In genomic region chr14:80425686-80426085, GRCh38 we compare ENCODE assay signal across 13 cellular contexts.
DNase-seq lines count a peak whose midpoint lies in the region; ATAC-seq and TF ChIP-seq lines count a peak whose summit lies in the region.
"Had no signal": no experiment of that assay in that cellular context is flagged by ENCODE, and none has a peak within 500 bp of the region (broad histone marks: within the 10 kb centered on the region; RNA-seq: fewer than 3 reads in every experiment).

No MANE protein-coding gene starts in this region.

- no peak for TF ChIP-seq CTCF in A673 (conservative IDR thresholded peaks at IDR 0.05; ENCODE audit: low read depth, low read length)
- no peak for TF ChIP-seq CTCF in astrocyte of the cerebellum (IDR thresholded peaks at IDR 0.05; ENCODE audit: low read depth, low read length, missing control alignments)
- TF ChIP-seq CTCF in lower lobe of right lung (IDR thresholded peaks at IDR 0.05): no peak

- BruUV-seq in A673 (replicated peaks; lab: Mats Ljungman, UMichigan): no TSS peak

- intact Hi-C loops in A673 (cut with micrococcal nuclease; ENCODE audit: unreplicated experiment) (no loop called here), right cardiac atrium (cut with DNase I) (no loop called here), lower lobe of right lung (cut with DNase I) (no loop called here)

- in situ Hi-C loops in astrocyte of the cerebellum (cut with HindIII; ENCODE audit: low sequenced_read_pairs): no loop called here

- H3K4me1 ChIP-seq in A673 (ENCODE audit: insufficient read depth, low read length, poor library complexity, severe bottlenecking) (no peaks in the 10 kb centered on the region), right cardiac atrium (ENCODE audit: control insufficient read depth, insufficient read depth, low read length) (no peaks in the 10 kb centered on the region), lower lobe of right lung (no peaks in the 10 kb centered on the region)
- H3K4me1 ChIP-seq: ascending aorta, neural progenitor cell had no signal

- CTCF ChIA-PET in A673 (lab: Charles Lee): no interaction called here

- DNase-seq in A673 (ENCODE audit: low spot score): peak; percentile 3
- DNase-seq in HK-2 (ENCODE audit: unreplicated experiment): peak; percentile 34
- DNase-seq in astrocyte of the cerebellum (ENCODE audit: low read depth): peak; percentile 66
- no peak for DNase-seq in right cardiac atrium
- no peak for DNase-seq in lower lobe of right lung
- DNase-seq in activated T-cell treated with anti-CD3 and anti-CD28 coated beads, Interleukin-2, amount 50 U/mL, for 48 hours: no peak
- no peak for DNase-seq in putamen (ENCODE audit: low spot score)
- DNase-seq: activated CD8-positive, alpha-beta memory T cell treated with anti-CD3 and anti-CD28 coated beads for 24 hours; C1 segment of cervical spinal cord had no signal

- POLR2A ChIA-PET in A673 (lab: Charles Lee; ENCODE audit: low non-redundant PET): no interaction called here

- H3K27me3 ChIP-seq in A673 (replicated peaks; ENCODE audit: insufficient read depth, low read depth, low read length, poor library complexity) (no peaks in the 10 kb centered on the region), right cardiac atrium (ENCODE audit: control insufficient read depth, insufficient read depth) (no peaks in the 10 kb centered on the region), lower lobe of right lung (ENCODE audit: low read depth) (no peaks in the 10 kb centered on the region)
- H3K27me3 ChIP-seq: ascending aorta, neural progenitor cell had no signal

- H3K27ac ChIP-seq in A673 (ENCODE audit: low read depth, low read length, poor library complexity, severe bottlenecking): no peak overlapping the region
- H3K27ac ChIP-seq in right cardiac atrium (ENCODE audit: low read length): no peak overlapping the region
- no peak overlapping the region for H3K27ac ChIP-seq in lower lobe of right lung
- H3K27ac ChIP-seq: ascending aorta, neural progenitor cell had no signal

- H3K9me3 ChIP-seq in A673 (ENCODE audit: low read depth, low read length, poor library complexity, severe bottlenecking): no peaks in the 10 kb centered on the region
- H3K9me3 ChIP-seq in right cardiac atrium (ENCODE audit: control insufficient read depth, low read length): no peaks in the 10 kb centered on the region
- H3K9me3 ChIP-seq in lower lobe of right lung: no peaks in the 10 kb centered on the region
- H3K9me3 ChIP-seq: ascending aorta had no signal

- no peaks in the 10 kb centered on the region for H3K36me3 ChIP-seq in A673 (ENCODE audit: insufficient read depth, low read length, poor library complexity, severe bottlenecking)
- H3K36me3 ChIP-seq in lower lobe of right lung: no peaks in the 10 kb centered on the region
- H3K36me3 ChIP-seq: ascending aorta, neural progenitor cell had no signal

- no peak overlapping the region for H3K4me3 ChIP-seq in A673 (ENCODE audit: low read depth, low read length, poor library complexity, severe bottlenecking)
- H3K4me3 ChIP-seq in astrocyte of the cerebellum (ENCODE audit: low read depth, low read length): no peak overlapping the region
- no peak overlapping the region for H3K4me3 ChIP-seq in right cardiac atrium (ENCODE audit: low read length)
- no peak overlapping the region for H3K4me3 ChIP-seq in lower lobe of right lung
- H3K4me3 ChIP-seq: ascending aorta, K562, neural progenitor cell had no signal

- 52% methylated on average over 5 of the region's 5 CpGs for whole genome bisulfite sequencing in right cardiac atrium

- ATAC-seq in right cardiac atrium (peak; percentile 62 to 83), lower lobe of right lung (no peak), GM19463 (IDR thresholded peaks at IDR 0.05; ENCODE audit: unreplicated experiment) (no peak)
- ATAC-seq: K562 had no signal

Comparison
In these comparisons a context has a peak if more than half of its experiments do, and no peak if none do; other contexts are left out.
1. DNase-seq: peak in A673 (single experiment), HK-2 (single experiment) and astrocyte of the cerebellum (single experiment); none in right cardiac atrium (0 of 3), lower lobe of right lung (single experiment), activated T-cell treated with anti-CD3 and anti-CD28 coated beads, Interleukin-2, amount 50 U/mL, for 48 hours (0 of 2) and putamen (single experiment).
2. ATAC-seq: peak in right cardiac atrium (2 of 2); none in lower lobe of right lung (0 of 2) and GM19463 (single experiment).